In genomic region chr9:35713578-35713977, GRCh38 we compare ENCODE assay signal across 25 cellular contexts.
"Had no signal": no experiment of that assay in that cellular context is flagged by ENCODE, and none has a peak within 500 bp of the region (broad histone marks: within the 10 kb centered on the region; RNA-seq: fewer than 3 reads in every experiment).

No MANE protein-coding gene starts in this region.

- H3K27me3 Mint-ChIP-seq: activated CD8-positive, alpha-beta T cell treated with anti-CD3 and anti-CD28 coated beads for 36 hours; memory B cell; naive B cell; type B pancreatic cell had no signal

- H3K27ac Mint-ChIP-seq: activated CD8-positive, alpha-beta T cell treated with anti-CD3 and anti-CD28 coated beads for 36 hours; memory B cell; type B pancreatic cell had no signal

- H3K4me3 ChIP-seq: left ventricle myocardium inferior, mucosa of descending colon, ovary, suprapubic skin had no signal

- H3K9me3 ChIP-seq: left ventricle myocardium inferior, mucosa of descending colon, ovary, suprapubic skin had no signal

- H3K4me3 Mint-ChIP-seq: activated CD8-positive, alpha-beta T cell treated with anti-CD3 and anti-CD28 coated beads for 36 hours; activated T-cell treated with anti-CD3 and anti-CD28 coated beads, Interleukin-2, amount 50 U/mL, for 4 hours; immature natural killer cell; memory B cell; naive B cell; type B pancreatic cell had no signal

- H3K4me1 ChIP-seq: suprapubic skin had no signal

- H3K4me1 Mint-ChIP-seq: immature natural killer cell had no signal

- H3K27ac ChIP-seq: brain microvascular endothelial cell, left ventricle myocardium inferior, ovary, suprapubic skin had no signal

- H3K36me3 ChIP-seq: ovary had no signal

- ATAC-seq: activated CD8-positive, alpha-beta T cell treated with anti-CD3 and anti-CD28 coated beads for 36 hours; activated T-cell treated with anti-CD3 and anti-CD28 coated beads, Interleukin-2, amount 50 U/mL, for 4 hours; esophagus mucosa; mucosa of descending colon; sciatic nerve had no signal

- DNase-seq: activated CD4-positive, alpha-beta T cell treated with anti-CD3 and anti-CD28 coated beads for 48 hours; activated CD4-positive, CD25-positive, alpha-beta regulatory T cell; activated CD8-positive, alpha-beta T cell treated with anti-CD3 and anti-CD28 coated beads for 36 hours; activated gamma-delta T cell; activated T-cell treated with anti-CD3 and anti-CD28 coated beads, Interleukin-2, amount 50 U/mL, for 4 hours; anterior cingulate cortex; brain microvascular endothelial cell; central memory CD4-positive, alpha-beta T cell; cortex of kidney; effector CD4-positive, alpha-beta T cell; immature natural killer cell; kidney glomerular epithelial cell; left ventricle myocardium inferior; mucosa of descending colon; naive B cell; ovary; stimulated activated CD4-positive, alpha-beta T cell treated with anti-CD3 and anti-CD28 coated beads, Interleukin-4, amount 100 ng/mL, for 24 hours; stimulated activated naive CD4-positive, alpha-beta T cell; T-helper 1 cell; T1000 had no signal

- H3K27me3 ChIP-seq: brain microvascular endothelial cell, ovary, suprapubic skin had no signal

- H3K9me3 Mint-ChIP-seq: activated CD8-positive, alpha-beta T cell treated with anti-CD3 and anti-CD28 coated beads for 36 hours; activated T-cell treated with anti-CD3 and anti-CD28 coated beads, Interleukin-2, amount 50 U/mL, for 4 hours; immature natural killer cell; memory B cell; naive B cell; type B pancreatic cell had no signal
